ENCODE assay signal across 10 cellular contexts in the genomic region with DNA sequence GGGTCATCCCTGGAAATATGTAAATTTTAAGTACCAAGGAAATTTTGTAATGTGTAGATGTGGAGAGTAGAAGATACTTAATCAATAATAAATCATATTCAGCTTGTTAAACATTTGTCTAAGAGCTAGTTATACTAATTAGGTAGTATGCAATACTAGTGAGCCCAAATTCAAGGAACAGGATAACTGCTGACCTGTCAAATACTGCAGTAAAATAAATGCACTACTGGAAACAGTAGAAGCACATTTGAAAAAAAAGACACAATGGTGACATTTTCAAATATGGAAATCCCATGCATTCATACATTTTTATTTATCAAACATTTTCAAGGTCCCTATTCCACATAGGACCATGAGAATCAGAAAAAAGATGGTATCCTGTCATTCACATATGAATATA.
"Had no signal": no experiment of that assay in that cellular context is flagged by ENCODE, and none has a peak within 500 bp of the region (broad histone marks: within the 10 kb centered on the region; RNA-seq: fewer than 3 reads in every experiment).

No MANE protein-coding gene starts in this region.

- DNase-seq: GM23248, GOT3, H7, HFFc6, Karpas-422, KBM-7 had no signal

- H3K4me2 ChIP-seq: KMS-11 had no signal

- H3K27ac ChIP-seq: GM23248, HL-60, KMS-11 had no signal

- H3K4me1 ChIP-seq: HAP-1 had no signal

- H3K9me3 ChIP-seq: HAP-1 had no signal

- ATAC-seq: HCT116 had no signal

- H3K4me3 ChIP-seq: GM23248, HAP-1 had no signal

- H3K9ac ChIP-seq: GM23248, KMS-11 had no signal

- H2AFZ ChIP-seq: GM23248 had no signal
